10 cellular contexts compared by ENCODE assay signal in the genomic region with DNA sequence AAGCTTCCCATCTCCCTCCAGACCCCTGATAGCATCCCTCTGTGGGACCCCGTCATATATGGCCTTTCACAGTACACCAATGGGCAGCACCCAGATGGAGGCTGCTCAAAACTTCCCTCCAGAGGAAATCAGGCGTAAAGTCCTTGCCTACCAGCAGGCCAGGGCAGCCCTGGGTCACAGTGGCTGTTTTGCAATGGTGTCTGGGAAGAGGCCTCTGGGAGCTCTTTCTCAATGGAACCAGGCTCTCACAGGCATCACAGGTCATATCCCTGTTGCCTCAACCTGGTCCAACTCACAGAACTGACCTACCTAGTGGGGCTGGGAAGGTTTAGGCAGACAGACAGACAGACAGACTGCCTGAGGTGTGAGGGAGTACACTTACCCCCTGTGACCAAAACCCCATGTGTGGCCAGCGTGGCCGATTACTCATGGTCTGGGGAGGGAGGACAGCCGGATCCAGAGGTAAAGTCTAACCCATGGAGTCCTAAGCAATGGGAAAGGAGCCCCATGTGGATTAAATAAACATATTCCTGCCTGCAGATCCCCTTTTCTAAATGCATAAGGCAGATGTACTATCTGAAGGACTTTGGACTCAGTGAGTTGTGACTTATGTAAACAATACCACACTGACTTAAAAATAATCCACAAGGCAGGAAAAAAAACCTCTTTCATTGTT. TPM values are rescaled to one million over a fixed set of nuclear protein-coding genes. Genes with fewer than 3 reads are reported as not detected.
DNase-seq lines count a peak whose midpoint lies in the region; ATAC-seq and TF ChIP-seq lines count a peak whose summit lies in the region.
"Had no signal": no experiment of that assay in that cellular context is flagged by ENCODE, and none has a peak within 500 bp of the region (broad histone marks: within the 10 kb centered on the region; RNA-seq: fewer than 3 reads in every experiment).

No MANE protein-coding gene starts in this region.

- intact Hi-C loops in colonic mucosa (cut with DNase I), result no loop called here
- intact Hi-C loops in psoas muscle (cut with DNase I), result no loop called here

- DNase-seq in HCEC 1CT (peak; percentile 48), NCI-H226 (peak; percentile 37), colonic mucosa (peak; percentile 38), psoas muscle (no peak)
- no peak for DNase-seq in stimulated activated CD4-positive, alpha-beta T cell treated with anti-CD3 and anti-CD28 coated beads, Interleukin-2, amount 100 ng/mL, for 24 hours
- DNase-seq: activated naive CD8-positive, alpha-beta T cell treated with anti-CD3 and anti-CD28 coated beads, Interleukin-2, amount 10 ng/mL, durations not matched to agents 7 days and 5 days; effector memory CD4-positive, alpha-beta T cell; heart right ventricle had no signal

- H3K27me3 ChIP-seq in colonic mucosa (no peaks in the 10 kb centered on the region), psoas muscle (ENCODE audit: insufficient read depth in 3 of 3, low read length in 2 of 3) (peaks cover 0 to 2% (median 0%) of the 10 kb centered on the region in 3 donors)
- H3K27me3 ChIP-seq: heart right ventricle had no signal

- peaks cover 9% of the 10 kb centered on the region for H3K4me1 ChIP-seq in colonic mucosa
- no peaks in the 10 kb centered on the region for H3K4me1 ChIP-seq in psoas muscle

- H3K4me3 ChIP-seq in colonic mucosa (no peak overlapping the region), psoas muscle (no peak overlapping the region)
- H3K4me3 ChIP-seq: heart right ventricle had no signal

- TF ChIP-seq POLR2A in GM18505 (IDR thresholded peaks at IDR 0.05; ENCODE audit: borderline replicate concordance, extremely low read depth, insufficient read depth, insufficient read length), result no peak

- H3K9me3 ChIP-seq in colonic mucosa (no peaks in the 10 kb centered on the region), psoas muscle (no peaks in the 10 kb centered on the region)
- H3K9me3 ChIP-seq: heart right ventricle had no signal

- 83 to 88% (median 84%) methylated on average over 5 of the region's 5 CpGs for WGBS in psoas muscle, 3 donors

- ATAC-seq in psoas muscle (peak in 3 of 4 donors; percentile 22 to 56 (median 38)), GM18505 (IDR thresholded peaks at IDR 0.05; ENCODE audit: unreplicated experiment) (no peak), GM18907 (IDR thresholded peaks at IDR 0.05; ENCODE audit: unreplicated experiment) (no peak)
- ATAC-seq: heart right ventricle had no signal

- H3K27ac ChIP-seq in colonic mucosa, result peak overlapping the region; percentile 41
- H3K27ac ChIP-seq in psoas muscle, result no peak overlapping the region
- H3K27ac ChIP-seq: heart right ventricle had no signal

- no peaks in the 10 kb centered on the region for H3K36me3 ChIP-seq in colonic mucosa
- H3K36me3 ChIP-seq in psoas muscle (ENCODE audit: insufficient read depth in 1 of 2, low read depth in 1 of 2), result no peaks in the 10 kb centered on the region
- H3K36me3 ChIP-seq: heart right ventricle had no signal

- TF ChIP-seq CTCF in colonic mucosa (IDR thresholded peaks at IDR 0.05) (no peak), psoas muscle (IDR thresholded peaks at IDR 0.05) (no peak)

- peak overlapping the region in 1 of 2 donors; percentile 60 for H3K9ac ChIP-seq in colonic mucosa (ENCODE audit: low read depth in 2 of 2, low read length in 2 of 2)

RNA-seq across cellular contexts. Expression of a gene that starts 58.2 kb away (rescaled TPM):
- total RNA-seq in colonic mucosa, result 10 to 100 TPM; 21.3 to 31.7 TPM
- 10 to 100 TPM in 2 of 4 donors, 1 to 10 TPM in 2; 8.2 to 25.4 (median 11.7) TPM for total RNA-seq in psoas muscle
- 1 to 10 TPM; 2.5 to 7.4 (median 4.6) TPM for polyA plus RNA-seq in psoas muscle

Comparison
In these comparisons a context has a peak if more than half of its experiments do, and no peak if none do; other contexts are left out.
1. DNase-seq: peak in HCEC 1CT (single experiment), NCI-H226 (single experiment) and colonic mucosa (single experiment); none in psoas muscle (0 of 2) and stimulated activated CD4-positive, alpha-beta T cell treated with anti-CD3 and anti-CD28 coated beads, Interleukin-2, amount 100 ng/mL, for 24 hours (0 of 2).
2. ATAC-seq: peak in psoas muscle (3 of 4); none in GM18505 (single experiment) and GM18907 (single experiment).